Comparison of ENCODE assay signal across 1 cellular context in the genomic region with DNA sequence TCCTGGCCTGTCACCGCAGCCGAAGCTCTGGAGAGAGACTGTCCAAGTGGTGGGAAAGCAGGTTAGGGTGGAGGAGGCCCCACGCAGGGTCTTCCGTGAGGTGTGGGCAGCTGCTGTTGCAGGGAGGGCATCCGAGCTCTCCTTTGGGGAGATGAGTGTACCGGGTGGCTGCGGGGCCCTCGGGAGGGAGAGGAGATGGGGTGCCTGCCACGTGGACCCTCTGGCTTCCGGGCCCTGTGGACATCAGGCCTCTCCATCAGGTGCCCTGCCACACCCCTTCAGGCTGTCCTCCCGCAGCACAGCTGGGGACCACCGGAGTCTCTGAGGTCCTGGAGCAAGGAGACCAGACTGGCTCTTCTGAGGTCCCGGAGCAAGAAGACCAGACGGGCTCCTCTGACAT.
TF ChIP-seq lines count a peak whose summit lies in the region.

No MANE protein-coding gene starts in this region.

TF ChIP-seq in HCT116, 20 proteins besides CTCF, POLR2A, EP300 and RAD21 (continued from another document):
- TF ChIP-seq, protein P1, sequence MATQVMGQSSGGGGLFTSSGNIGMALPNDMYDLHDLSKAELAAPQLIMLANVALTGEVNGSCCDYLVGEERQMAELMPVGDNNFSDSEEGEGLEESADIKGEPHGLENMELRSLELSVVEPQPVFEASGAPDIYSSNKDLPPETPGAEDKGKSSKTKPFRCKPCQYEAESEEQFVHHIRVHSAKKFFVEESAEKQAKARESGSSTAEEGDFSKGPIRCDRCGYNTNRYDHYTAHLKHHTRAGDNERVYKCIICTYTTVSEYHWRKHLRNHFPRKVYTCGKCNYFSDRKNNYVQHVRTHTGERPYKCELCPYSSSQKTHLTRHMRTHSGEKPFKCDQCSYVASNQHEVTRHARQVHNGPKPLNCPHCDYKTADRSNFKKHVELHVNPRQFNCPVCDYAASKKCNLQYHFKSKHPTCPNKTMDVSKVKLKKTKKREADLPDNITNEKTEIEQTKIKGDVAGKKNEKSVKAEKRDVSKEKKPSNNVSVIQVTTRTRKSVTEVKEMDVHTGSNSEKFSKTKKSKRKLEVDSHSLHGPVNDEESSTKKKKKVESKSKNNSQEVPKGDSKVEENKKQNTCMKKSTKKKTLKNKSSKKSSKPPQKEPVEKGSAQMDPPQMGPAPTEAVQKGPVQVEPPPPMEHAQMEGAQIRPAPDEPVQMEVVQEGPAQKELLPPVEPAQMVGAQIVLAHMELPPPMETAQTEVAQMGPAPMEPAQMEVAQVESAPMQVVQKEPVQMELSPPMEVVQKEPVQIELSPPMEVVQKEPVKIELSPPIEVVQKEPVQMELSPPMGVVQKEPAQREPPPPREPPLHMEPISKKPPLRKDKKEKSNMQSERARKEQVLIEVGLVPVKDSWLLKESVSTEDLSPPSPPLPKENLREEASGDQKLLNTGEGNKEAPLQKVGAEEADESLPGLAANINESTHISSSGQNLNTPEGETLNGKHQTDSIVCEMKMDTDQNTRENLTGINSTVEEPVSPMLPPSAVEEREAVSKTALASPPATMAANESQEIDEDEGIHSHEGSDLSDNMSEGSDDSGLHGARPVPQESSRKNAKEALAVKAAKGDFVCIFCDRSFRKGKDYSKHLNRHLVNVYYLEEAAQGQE (IDR thresholded peaks at IDR 0.05; ENCODE audit: low read depth): no peak
- TF ChIP-seq TCF7L2 (IDR thresholded peaks at IDR 0.05; ENCODE audit: borderline replicate concordance, extremely low read depth, insufficient read depth, insufficient read length): no peak
- no peak for TF ChIP-seq SIN3A (IDR thresholded peaks at IDR 0.05; ENCODE audit: low read depth)
- TF ChIP-seq CBX3 (IDR thresholded peaks at IDR 0.05; ENCODE audit: low read depth): no peak
- no peak for TF ChIP-seq FOSL1 (IDR thresholded peaks at IDR 0.05; ENCODE audit: low read depth)
- TF ChIP-seq EGR1 (IDR thresholded peaks at IDR 0.05; ENCODE audit: low read depth): no peak
- no peak for TF ChIP-seq ELF1 (IDR thresholded peaks at IDR 0.05; ENCODE audit: borderline replicate concordance, low read depth)
- no peak for TF ChIP-seq ZFX (IDR thresholded peaks at IDR 0.05)
- TF ChIP-seq CEBPB (IDR thresholded peaks at IDR 0.05; ENCODE audit: low read depth): no peak
